ENCODE assay signal across 8 cellular contexts in the genomic region with DNA sequence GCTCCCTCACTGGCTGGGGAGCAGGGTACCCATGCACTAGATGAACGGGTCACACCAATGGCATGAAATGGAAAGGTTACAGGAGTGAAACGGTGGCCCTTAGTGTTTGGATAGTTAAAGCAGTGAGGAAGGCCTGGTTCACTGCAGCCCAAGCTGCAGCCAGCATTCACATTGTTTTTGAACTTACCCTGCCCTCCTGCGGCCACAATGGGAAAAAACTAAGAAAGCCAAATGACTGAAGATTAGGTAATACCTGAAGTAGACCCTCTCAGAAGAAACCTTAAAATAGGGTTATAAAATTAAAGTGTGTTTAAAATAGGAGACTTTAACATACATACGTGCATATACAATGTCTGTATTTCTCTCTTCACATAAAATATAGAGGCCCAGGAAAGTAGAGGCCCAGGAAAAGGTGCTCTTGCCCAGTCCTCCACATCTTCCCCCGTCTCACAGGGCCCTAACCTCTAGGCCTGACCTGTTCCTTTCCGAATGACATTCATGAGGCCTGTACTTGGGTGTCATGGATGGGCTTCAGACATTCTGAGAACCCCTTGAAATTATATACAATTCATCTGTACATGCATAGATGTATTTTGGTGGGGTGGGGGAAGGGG. TPM values are rescaled to one million over a fixed set of nuclear protein-coding genes. Genes with fewer than 3 reads are reported as not detected.
DNase-seq lines count a peak whose midpoint lies in the region; ATAC-seq and TF ChIP-seq lines count a peak whose summit lies in the region.

No MANE protein-coding gene starts in this region.

- no peaks in the 10 kb centered on the region for H3K9me3 ChIP-seq in colonic mucosa

- no peak overlapping the region for H3K4me3 ChIP-seq in colonic mucosa

- H3K9ac ChIP-seq in colonic mucosa (ENCODE audit: low read depth in 2 of 2, low read length in 2 of 2): peak overlapping the region in 1 of 2 donors; percentile 39

- no peaks in the 10 kb centered on the region for H3K4me1 ChIP-seq in colonic mucosa

- no peaks in the 10 kb centered on the region for H3K27me3 ChIP-seq in colonic mucosa

- ATAC-seq in GM18498 (IDR thresholded peaks at IDR 0.05; ENCODE audit: unreplicated experiment) (peak; percentile 66), HG03108 (IDR thresholded peaks at IDR 0.05; ENCODE audit: unreplicated experiment) (peak; percentile 53), left lobe of liver (peak; percentile 99)

- DNase-seq in NCI-H446 (lab: John Stamatoyannopoulos, UW) (peak; percentile 6 to 73), colonic mucosa (peak; percentile 70), left lobe of liver (ENCODE audit: low spot score) (peak; percentile 63)
- DNase-seq in activated CD4-positive, CD25-positive, alpha-beta regulatory T cell treated with anti-CD3 and anti-CD28 coated beads, Interleukin-2, amount 50 U/mL, for 72 hours: peak; percentile 57
- DNase-seq in stimulated activated CD4-positive, alpha-beta T cell treated with anti-CD3 and anti-CD28 coated beads, TNF-alpha, amount 100 ng/mL, for 24 hours (ENCODE audit: low read depth in 3 of 3): peak; percentile 24 to 51 (median 27)

- intact Hi-C loops in colonic mucosa (cut with DNase I): loop anchor here (2.0 kb wide), 1 partner anchor 105 kb away; the partner anchor contains the start of genes CCDC142 and TTC31

- peak; percentile 84 for TF ChIP-seq CTCF in 22Rv1 (IDR thresholded peaks at IDR 0.05)
- TF ChIP-seq CTCF in colonic mucosa (IDR thresholded peaks at IDR 0.05): peak; percentile 42

- H3K27ac ChIP-seq in 22Rv1 (no peak overlapping the region), colonic mucosa (no peak overlapping the region)

- H3K36me3 ChIP-seq in colonic mucosa: no peaks in the 10 kb centered on the region

RNA-seq across cellular contexts. Expression of gene DOK1, which starts 33.3 kb away (rescaled TPM):
- 10 to 100 TPM; 20.9 to 26.5 TPM for total RNA-seq in colonic mucosa
- 2.8 TPM for total RNA-seq in left lobe of liver

RNA-seq across cellular contexts. Expression of gene LOXL3, which starts 34.0 kb away (rescaled TPM):
- total RNA-seq in colonic mucosa: 1 to 10 TPM; 2.9 to 4.7 TPM
- total RNA-seq in left lobe of liver: 0.86 TPM

RNA-seq across cellular contexts. Expression of gene HTRA2, which starts 58.0 kb away (rescaled TPM):
- 10 to 100 TPM; 26.3 to 41.5 TPM for total RNA-seq in colonic mucosa
- 11.7 TPM for total RNA-seq in left lobe of liver

RNA-seq across cellular contexts. Expression of gene AUP1, which starts 58.3 kb away (rescaled TPM):
- 100 to 1,000 TPM; 107 to 212 TPM for total RNA-seq in colonic mucosa
- total RNA-seq in left lobe of liver: 74.1 TPM
